8 cellular contexts compared by ENCODE assay signal in genomic region chr9:20623021-20623747, GRCh38. TPM values are rescaled to one million over a fixed set of nuclear protein-coding genes. Genes with fewer than 3 reads are reported as not detected.
DNase-seq lines count a peak whose midpoint lies in the region; ATAC-seq and TF ChIP-seq lines count a peak whose summit lies in the region.

No MANE protein-coding gene starts in this region.

- H3K27me3 Mint-ChIP-seq in T-helper 2 cell treated with Interferon-gamma antibody and Interleukin-4, amounts not matched to agents 5 μg/mL and 100 μg/mL, for 36 hours (ENCODE audit: low read depth) = peaks cover 17% of the 10 kb centered on the region
- peaks cover 50% of the 10 kb centered on the region for H3K27me3 Mint-ChIP-seq in MCF 10A (ENCODE audit: insufficient read depth, unreplicated experiment)

- CTCF ChIA-PET in MCF 10A (lab: Yijun Ruan, JAX) = interaction anchor here (0.7 to 4.8 kb wide), 19 partner anchors 24 to 696 kb away, joined by 3 to 28 read pairs (median 5); partner anchors contain the start of gene FOCAD

- intact Hi-C loops in MCF 10A (cut with micrococcal nuclease) = loop anchor here (1.0 to 10.0 kb wide), 6 partner anchors 62 to 1128 kb away; partner anchors contain the start of gene FOCAD

- ATAC-seq in HG03139 (IDR thresholded peaks at IDR 0.05; ENCODE audit: unreplicated experiment) = peak; percentile 2
- ATAC-seq in GM21390 (IDR thresholded peaks at IDR 0.05; ENCODE audit: unreplicated experiment) = no peak

- POLR2A ChIA-PET in MCF 10A (lab: Yijun Ruan, JAX) = interaction anchor here (0.8 to 4.1 kb wide), 7 partner anchors 11 to 318 kb away, joined by 3 to 52 read pairs (median 4); partner anchors contain the start of gene FOCAD

- peak overlapping the region; percentile 89 for H3K4me3 Mint-ChIP-seq in T-helper 2 cell treated with Interferon-gamma antibody and Interleukin-4, amounts not matched to agents 5 μg/mL and 100 μg/mL, for 36 hours
- H3K4me3 Mint-ChIP-seq in MCF 10A (ENCODE audit: unreplicated experiment) = peak overlapping the region; percentile 81

- peaks cover 39% of the 10 kb centered on the region for H3K4me1 Mint-ChIP-seq in T-helper 2 cell treated with Interferon-gamma antibody and Interleukin-4, amounts not matched to agents 5 μg/mL and 100 μg/mL, for 36 hours (ENCODE audit: low read depth)
- peaks cover 20% of the 10 kb centered on the region for H3K4me1 Mint-ChIP-seq in MCF 10A (ENCODE audit: insufficient read depth, unreplicated experiment)

- BruUV-seq in MCF 10A (replicated peaks; lab: Mats Ljungman, UMichigan) = no TSS peak

- no peaks in the 10 kb centered on the region for H3K9me3 Mint-ChIP-seq in T-helper 2 cell treated with Interferon-gamma antibody and Interleukin-4, amounts not matched to agents 5 μg/mL and 100 μg/mL, for 36 hours
- H3K9me3 Mint-ChIP-seq in MCF 10A (ENCODE audit: unreplicated experiment) = no peaks in the 10 kb centered on the region

- peak; percentile 77 for DNase-seq in T-helper 2 cell treated with Interferon-gamma antibody and Interleukin-4, amounts not matched to agents 5 μg/mL and 100 μg/mL, for 36 hours (ENCODE audit: low spot score)
- DNase-seq in MCF 10A (ENCODE audit: unreplicated experiment) (peak; percentile 19), left kidney (ENCODE audit: low read depth, low spot score) (peak; percentile 44), middle frontal gyrus (ENCODE audit: extremely low spot score, low spot score) (no peak)
- DNase-seq in stimulated activated CD4-positive, alpha-beta T cell treated with anti-CD3 and anti-CD28 coated beads, Interleukin-2, amount 100 ng/mL, for 48 hours = peak; percentile 28 to 43

- TF ChIP-seq POLR2A in GM10847 (IDR thresholded peaks at IDR 0.05; ENCODE audit: extremely low read depth, insufficient read length) = peak; percentile 20

- TF ChIP-seq CTCF in MCF 10A (IDR thresholded peaks at IDR 0.05; ENCODE audit: unreplicated experiment) = no peak

- H3K36me3 Mint-ChIP-seq in T-helper 2 cell treated with Interferon-gamma antibody and Interleukin-4, amounts not matched to agents 5 μg/mL and 100 μg/mL, for 36 hours (ENCODE audit: low read depth) = peaks cover 18% of the 10 kb centered on the region
- H3K36me3 Mint-ChIP-seq in MCF 10A (ENCODE audit: insufficient read depth, unreplicated experiment) = no peaks in the 10 kb centered on the region

- peak overlapping the region; percentile 93 for H3K27ac Mint-ChIP-seq in T-helper 2 cell treated with Interferon-gamma antibody and Interleukin-4, amounts not matched to agents 5 μg/mL and 100 μg/mL, for 36 hours
- H3K27ac Mint-ChIP-seq in MCF 10A (ENCODE audit: low read depth, unreplicated experiment) = no peak overlapping the region

RNA-seq across cellular contexts. Expression of gene MLLT3, which starts 0.9 kb away (rescaled TPM):
- total RNA-seq in MCF 10A (2022) = 0.66 and 1.2 TPM in 2 replicates
